In the genomic region with DNA sequence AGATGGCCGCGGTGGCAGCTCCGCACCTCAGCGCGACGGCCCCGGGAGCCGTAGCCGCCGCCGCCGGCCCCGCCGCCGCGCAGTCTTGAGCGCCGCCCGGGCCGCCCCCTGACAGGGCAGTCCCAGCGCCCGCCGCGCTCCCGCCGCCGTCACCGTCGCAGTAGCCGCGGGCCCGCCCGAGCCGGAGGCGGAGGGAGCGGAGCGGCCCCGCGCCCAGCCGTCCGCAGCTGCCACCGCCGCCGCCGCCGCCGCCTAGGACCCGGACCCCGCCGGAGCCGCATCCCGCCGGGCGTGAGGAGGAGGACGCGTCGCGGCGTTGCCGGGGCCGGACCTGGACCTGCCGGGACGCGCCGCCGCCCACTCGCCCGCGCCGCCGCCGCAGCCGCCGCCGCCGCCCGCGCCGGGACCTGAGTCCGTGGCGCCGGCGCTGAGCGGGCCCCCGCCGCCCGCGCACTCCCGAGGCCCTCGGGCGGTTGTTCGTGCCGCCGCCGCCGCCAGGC, we compare ENCODE assay signal across 8 cellular contexts. TPM values are rescaled to one million over a fixed set of nuclear protein-coding genes. Genes with fewer than 3 reads are reported as not detected.
DNase-seq lines count a peak whose midpoint lies in the region; ATAC-seq and TF ChIP-seq lines count a peak whose summit lies in the region.

No MANE protein-coding gene starts in this region.

- H3K4me2 ChIP-seq in HCT116 (ENCODE audit: low read length) = peak overlapping the region; percentile 88; the same call in 1 of the 2 replicates

- peaks cover 44% of the 10 kb centered on the region for H3K79me2 ChIP-seq in HCT116 (ENCODE audit: insufficient read depth, low read length)

- RAD21 ChIA-PET in HCT116 (lab: Charles Lee; ENCODE audit: low non-redundant PET in 1 of 2, low total read pairs in 2 of 2, uncharacterized antibody in 2 of 2, unreplicated experiment in 2 of 2) = interaction anchor here in 1 of 2 experiments (0.6 kb wide), 1 partner anchor 18 kb away, joined by 3 read pairs; no protein-coding TSS in a partner anchor

- peaks cover under 1% of the 10 kb centered on the region; the same call in 1 of the 2 replicates for H3K27me3 ChIP-seq in HCT116 (ENCODE audit: insufficient read depth, low read length)
- peaks cover 74% of the 10 kb centered on the region for H3K27me3 ChIP-seq in RWPE2 (ENCODE audit: insufficient read depth, poor library complexity, severe bottlenecking)
- H3K27me3 ChIP-seq in iPS DF 6.9 (ENCODE audit: control insufficient read depth, insufficient read depth, low read length) = peaks cover 13% of the 10 kb centered on the region; the same call in 1 of the 2 replicates
- H3K27me3 ChIP-seq in thymus (ENCODE audit: control insufficient read depth, insufficient read depth) = no peaks in the 10 kb centered on the region

- H3K4me3 ChIP-seq in GM08714 (ENCODE audit: low read length) = peak overlapping the region; percentile 80
- peak overlapping the region; percentile 62 to 67; a peak in 3 of 4 replicates for H3K4me3 ChIP-seq in HCT116 (replicated peaks in 1 of 2; ENCODE audit: low read depth in 1 of 2, low read length in 2 of 2)
- H3K4me3 ChIP-seq in RWPE2 (ENCODE audit: severe bottlenecking) = peak overlapping the region; percentile 98
- H3K4me3 ChIP-seq in iPS DF 6.9 (ENCODE audit: low read length) = peak overlapping the region; percentile 70
- peak overlapping the region; percentile 90 for H3K4me3 ChIP-seq in thymus (ENCODE audit: low read length)

- ATAC-seq in HCT116 (peak; percentile 64; the same call in 1 of the 2 replicates), RWPE2 (ENCODE audit: low read depth) (no peak)

- no peak overlapping the region for H2AFZ ChIP-seq in HCT116 (ENCODE audit: low read depth, low read length, poor library complexity, severe bottlenecking)

- CTCF ChIA-PET in HCT116 (lab: Charles Lee) (interaction anchor here (0.7 to 1.4 kb wide), 10 partner anchors 9 to 66 kb away, joined by 3 to 7 read pairs (median 4); no protein-coding TSS in a partner anchor), GM10248 (lab: Yijun Ruan, JAX) (no interaction called here)

- no peak for TF ChIP-seq RAD21 in HCT116 (IDR thresholded peaks at IDR 0.05; ENCODE audit: low read depth)

- no CpG with 5 or more reads among the region's 96 CpGs for WGBS in iPS DF 6.9 (ENCODE audit: insufficient coverage, insufficient read length)
- under 1% methylated on average over 96 of the region's 96 CpGs for WGBS in thymus

- no peak for TF ChIP-seq POLR2A in HCT116 (IDR thresholded peaks at IDR 0.05; ENCODE audit: borderline replicate concordance, extremely low read depth, insufficient read depth, insufficient read length)

- H3K4me1 ChIP-seq in HCT116 (ENCODE audit: control insufficient read depth in 1 of 2, insufficient read depth in 2 of 2, low read length in 2 of 2) = peaks cover 15 to 17% of the 10 kb centered on the region in 2 experiments
- no peaks in the 10 kb centered on the region for H3K4me1 ChIP-seq in RWPE2 (ENCODE audit: insufficient read depth, poor library complexity, severe bottlenecking)
- H3K4me1 ChIP-seq in iPS DF 6.9 (ENCODE audit: control insufficient read depth, insufficient read depth, low read length) = peaks cover 4% of the 10 kb centered on the region; the same call in 1 of the 2 replicates
- H3K4me1 ChIP-seq in thymus (ENCODE audit: control insufficient read depth, insufficient read depth, low read length) = peaks cover 26% of the 10 kb centered on the region

- POLR2A ChIA-PET in HCT116 (lab: Charles Lee) = interaction anchor here (0.6 to 2.1 kb wide), 42 partner anchors 10 to 703 kb away, joined by 3 to 33 read pairs (median 4); a partner anchor contains a TSS
- POLR2A ChIA-PET in GM10248 (lab: Yijun Ruan, JAX) = interaction anchor here (0.5 to 1.2 kb wide), 17 partner anchors 12 to 878 kb away, joined by 3 to 8 read pairs (median 3); no protein-coding TSS in a partner anchor

- H3K27ac ChIP-seq in HCT116 (ENCODE audit: low read depth, low read length) = peak overlapping the region; percentile 75; the same call in 1 of the 2 replicates
- no peak overlapping the region for H3K27ac ChIP-seq in RWPE2 (ENCODE audit: poor library complexity, severe bottlenecking)
- no peak overlapping the region for H3K27ac ChIP-seq in iPS DF 6.9 (ENCODE audit: low read length)
- H3K27ac ChIP-seq in thymus (ENCODE audit: low read depth) = peak overlapping the region; percentile 94

- no TSS peak for BruUV-seq in HCT116 (replicated peaks; lab: Mats Ljungman, UMichigan)

- DNase-seq in HCT116 (ENCODE audit: low read depth, low spot score) (no peak), RWPE2 (ENCODE audit: low spot score) (no peak), iPS DF 6.9 (ENCODE audit: low read depth, low spot score) (no peak), DMS79 treated with DMSO at 0.1 percent for 48 hours (lab: John Stamatoyannopoulos, UW) (no peak), GM10248 (ENCODE audit: extremely low spot score) (no peak), posterior vena cava (ENCODE audit: low spot score) (no peak)

- H3K36me3 ChIP-seq in HCT116 (ENCODE audit: control insufficient read depth in 1 of 2, insufficient read depth in 2 of 2, low read length in 2 of 2) (no peaks in the 10 kb centered on the region), RWPE2 (ENCODE audit: low read depth) (no peaks in the 10 kb centered on the region; the same call in 1 of the 2 replicates), iPS DF 6.9 (ENCODE audit: control insufficient read depth, insufficient read depth, low read length) (no peaks in the 10 kb centered on the region), thymus (ENCODE audit: control insufficient read depth, insufficient read depth) (no peaks in the 10 kb centered on the region)

- no peak for TF ChIP-seq CTCF in HCT116 (IDR thresholded peaks at IDR 0.05 in 2 of 3, conservative IDR thresholded peaks at IDR 0.05 in 1 of 3; ENCODE audit: borderline replicate concordance in 1 of 3, insufficient read depth in 1 of 3, low read depth in 2 of 3, low read length in 2 of 3)
- no peak for TF ChIP-seq CTCF in RWPE2 (IDR thresholded peaks at IDR 0.05; ENCODE audit: poor library complexity, severe bottlenecking)
- no peak for TF ChIP-seq CTCF in GM10248 (IDR thresholded peaks at IDR 0.05; ENCODE audit: control extremely low read depth, extremely low read depth, low read depth, missing control alignments)

- 0 out of 2 replicates have a peak overlapping the region, but pooled peaks have one; percentile 14 for H3K9ac ChIP-seq in HCT116 (ENCODE audit: low read length)

- H3K9me2 ChIP-seq in HCT116 (ENCODE audit: insufficient read depth) = no peaks in the 10 kb centered on the region

- intact Hi-C loops in HCT116 (cut with micrococcal nuclease) (loop anchor here (5.0 kb wide), 1 partner anchor 186 kb away; no protein-coding TSS in a partner anchor), posterior vena cava (cut with DNase I) (no loop called here)

- H4K20me1 ChIP-seq in HCT116 (ENCODE audit: insufficient read depth) = no peaks in the 10 kb centered on the region

- peaks cover 0 to 4% of the 10 kb centered on the region in 2 experiments; a peak in 1 of 4 replicates for H3K9me3 ChIP-seq in HCT116 (ENCODE audit: control insufficient read depth in 1 of 2, insufficient read depth in 1 of 2, low read depth in 1 of 2, low read length in 2 of 2)
- H3K9me3 ChIP-seq in RWPE2 (ENCODE audit: severe bottlenecking) = peaks cover 2% of the 10 kb centered on the region
- H3K9me3 ChIP-seq in iPS DF 6.9 (ENCODE audit: control insufficient read depth, insufficient read depth, low read length) = no peaks in the 10 kb centered on the region
- H3K9me3 ChIP-seq in thymus (ENCODE audit: control insufficient read depth) = no peaks in the 10 kb centered on the region

TF ChIP-seq in HCT116, 20 proteins besides CTCF, POLR2A, EP300 and RAD21:
- TF ChIP-seq ZNF274 (IDR thresholded peaks at IDR 0.05; ENCODE audit: low read depth, low read length) = no peak
- TF ChIP-seq ZFX (IDR thresholded peaks at IDR 0.05) = peak; percentile 78

RNA-seq across cellular contexts. Expression of a gene that starts 0.3 kb away (rescaled TPM):
- 23.4 TPM for total RNA-seq in HCT116 (2021; ENCODE audit: unreplicated experiment)
- 6.7 and 7.1 TPM in 2 replicates for polyA plus RNA-seq in HCT116 (2012)
- polyA plus RNA-seq in thymus = 11.8 TPM
- 10 to 100 TPM; 31.0 to 48.1 TPM for total RNA-seq in posterior vena cava

Comparison
In these comparisons a context has a peak if more than half of its experiments do, and no peak if none do; other contexts are left out.
1. H3K27ac ChIP-seq: peak in HCT116 (single experiment) and thymus (single experiment); none in RWPE2 (single experiment) and iPS DF 6.9 (single experiment).
2. Peak in every context shown above with its lines, with median percentiles within 50 percentile points of each other: H3K4me3 ChIP-seq.